Comparison of ENCODE assay signal across 14 cellular contexts in the genomic region with DNA sequence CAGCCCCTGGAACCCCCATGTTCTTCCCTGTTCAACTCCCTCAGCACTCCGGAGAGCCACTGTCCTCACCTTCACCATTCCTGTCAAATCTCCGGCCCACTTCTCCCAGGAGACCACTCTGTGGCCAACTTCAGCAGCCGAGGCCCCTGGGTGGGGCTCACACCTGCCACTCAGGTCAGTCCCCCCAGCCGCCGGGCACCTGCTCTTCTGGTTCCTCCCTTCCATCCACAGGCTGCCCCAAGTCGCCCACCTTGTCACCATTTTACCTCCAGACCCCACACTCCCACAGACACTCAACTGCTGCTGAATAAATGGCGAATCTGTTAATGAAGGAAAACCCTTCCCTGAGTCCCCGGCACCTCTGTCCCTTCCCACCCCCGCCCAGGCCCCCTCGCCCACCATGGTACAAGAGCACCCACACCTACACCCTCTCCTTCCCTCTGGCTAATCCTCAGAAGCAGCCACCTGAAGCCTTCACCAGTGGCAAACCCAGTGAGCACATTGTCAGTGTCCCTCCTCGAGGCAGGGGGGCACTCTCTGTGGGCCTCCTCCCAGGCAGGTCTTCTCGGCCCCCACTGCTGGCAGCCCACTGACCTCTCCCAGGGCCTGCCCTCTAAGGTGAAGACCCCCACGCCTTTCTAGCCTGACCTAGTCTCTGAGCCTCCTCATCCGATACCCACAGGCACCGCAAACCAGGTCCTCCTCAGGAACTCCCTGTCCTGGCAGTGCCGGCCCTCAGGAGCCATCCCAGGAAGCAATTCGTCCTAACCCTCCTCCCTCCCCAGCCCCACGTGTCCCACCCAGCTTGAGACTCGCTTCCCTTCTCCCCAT. TPM values are rescaled to one million over a fixed set of nuclear protein-coding genes. Genes with fewer than 3 reads are reported as not detected.
DNase-seq lines count a peak whose midpoint lies in the region; ATAC-seq and TF ChIP-seq lines count a peak whose summit lies in the region.
"Had no signal": no experiment of that assay in that cellular context is flagged by ENCODE, and none has a peak within 500 bp of the region (broad histone marks: within the 10 kb centered on the region; RNA-seq: fewer than 3 reads in every experiment).

No MANE protein-coding gene starts in this region.

- no peaks in the 10 kb centered on the region for H3K9me3 ChIP-seq in RWPE2 (ENCODE audit: severe bottlenecking)
- H3K9me3 ChIP-seq: BLaER1 treated with 17β-estradiol and CSF1 and Interleukin-3, amounts not matched to agents 10 nM and 100 nM; esophagus squamous epithelium; vagina had no signal

- H3K36me3 Mint-ChIP-seq in Calu3 (ENCODE audit: insufficient read depth, unreplicated experiment) = peaks cover 50% of the 10 kb centered on the region
- H3K36me3 Mint-ChIP-seq in stimulated activated effector memory CD8-positive, alpha-beta T cell treated with anti-CD3 and anti-CD28 coated beads, Interleukin-12 subunit alpha, Interleukin-12 subunit beta, amount 100 ng/mL, for 72 hours = peaks cover 58% of the 10 kb centered on the region

- peak overlapping the region; percentile 14 for H3K27ac Mint-ChIP-seq in Calu3 (ENCODE audit: unreplicated experiment)
- peak overlapping the region; percentile 88 for H3K27ac Mint-ChIP-seq in stimulated activated effector memory CD8-positive, alpha-beta T cell treated with anti-CD3 and anti-CD28 coated beads, Interleukin-12 subunit alpha, Interleukin-12 subunit beta, amount 100 ng/mL, for 72 hours
- H3K27ac Mint-ChIP-seq: activated CD4-positive, alpha-beta T cell treated with anti-CD3 and anti-CD28 coated beads for 36 hours had no signal

- intact Hi-C loops in Calu3 (cut with micrococcal nuclease; ENCODE audit: unreplicated experiment) = no loop called here
- intact Hi-C loops in left colon (cut with DNase I, micrococcal nuclease) = no loop called here

- H3K27ac ChIP-seq in RWPE2 (ENCODE audit: poor library complexity, severe bottlenecking) = no peak overlapping the region
- H3K27ac ChIP-seq: BLaER1 treated with 17β-estradiol and CSF1 and Interleukin-3, amounts not matched to agents 10 nM and 100 nM; esophagus squamous epithelium; vagina had no signal

- TF ChIP-seq CTCF in Calu3 (IDR thresholded peaks at IDR 0.05; ENCODE audit: unreplicated experiment) (no peak), RWPE2 (IDR thresholded peaks at IDR 0.05; ENCODE audit: poor library complexity, severe bottlenecking) (no peak)

- no peak overlapping the region for H3K4me3 ChIP-seq in RWPE2 (ENCODE audit: severe bottlenecking)
- H3K4me3 ChIP-seq: BLaER1 treated with 17β-estradiol and CSF1 and Interleukin-3, amounts not matched to agents 10 nM and 100 nM; esophagus squamous epithelium; vagina had no signal

- H3K27me3 ChIP-seq in RWPE2 (ENCODE audit: insufficient read depth, poor library complexity, severe bottlenecking) = no peaks in the 10 kb centered on the region
- H3K27me3 ChIP-seq: BLaER1 treated with 17β-estradiol and CSF1 and Interleukin-3, amounts not matched to agents 10 nM and 100 nM; esophagus squamous epithelium; vagina had no signal

- CTCF ChIA-PET in Calu3 (lab: Charles Lee) = no interaction called here

- peaks cover 47% of the 10 kb centered on the region for H3K36me3 ChIP-seq in RWPE2 (ENCODE audit: low read depth)

- DNase-seq in Calu3 (no peak), RWPE2 (ENCODE audit: low spot score) (peak; percentile 55), left colon (peak; percentile 33 to 44), NCI-H2107 treated with DMSO at 0.1 percent for 48 hours (lab: John Stamatoyannopoulos, UW; ENCODE audit: unreplicated experiment) (no peak), NCI-H526 treated with DMSO at 0.1 percent for 48 hours (lab: John Stamatoyannopoulos, UW) (no peak)
- no peak for DNase-seq in stimulated activated effector memory CD8-positive, alpha-beta T cell treated with anti-CD3 and anti-CD28 coated beads, Interleukin-12 subunit alpha, Interleukin-12 subunit beta, amount 100 ng/mL, for 72 hours (ENCODE audit: low spot score in 2 of 2)
- DNase-seq: esophagus squamous epithelium, KBM-7, NCI-H1092 treated with DMSO at 0.1 percent for 48 hours, SIG-M5 had no signal

- no peaks in the 10 kb centered on the region for H3K27me3 Mint-ChIP-seq in Calu3 (ENCODE audit: unreplicated experiment)
- H3K27me3 Mint-ChIP-seq: activated CD4-positive, alpha-beta T cell treated with anti-CD3 and anti-CD28 coated beads for 36 hours had no signal

- H3K4me1 Mint-ChIP-seq in Calu3 (ENCODE audit: low read depth, unreplicated experiment) = peaks cover 65% of the 10 kb centered on the region
- peaks cover 41% of the 10 kb centered on the region for H3K4me1 Mint-ChIP-seq in stimulated activated effector memory CD8-positive, alpha-beta T cell treated with anti-CD3 and anti-CD28 coated beads, Interleukin-12 subunit alpha, Interleukin-12 subunit beta, amount 100 ng/mL, for 72 hours

- no peaks in the 10 kb centered on the region for H3K9me3 Mint-ChIP-seq in Calu3 (ENCODE audit: low read depth, unreplicated experiment)
- H3K9me3 Mint-ChIP-seq in stimulated activated effector memory CD8-positive, alpha-beta T cell treated with anti-CD3 and anti-CD28 coated beads, Interleukin-12 subunit alpha, Interleukin-12 subunit beta, amount 100 ng/mL, for 72 hours = no peaks in the 10 kb centered on the region

- no peak overlapping the region for H3K4me3 Mint-ChIP-seq in Calu3 (ENCODE audit: low read depth, unreplicated experiment)
- no peak overlapping the region for H3K4me3 Mint-ChIP-seq in stimulated activated effector memory CD8-positive, alpha-beta T cell treated with anti-CD3 and anti-CD28 coated beads, Interleukin-12 subunit alpha, Interleukin-12 subunit beta, amount 100 ng/mL, for 72 hours
- H3K4me3 Mint-ChIP-seq: activated CD4-positive, alpha-beta T cell treated with anti-CD3 and anti-CD28 coated beads for 36 hours had no signal

- peaks cover 20% of the 10 kb centered on the region for H3K4me1 ChIP-seq in RWPE2 (ENCODE audit: insufficient read depth, poor library complexity, severe bottlenecking)

- BruUV-seq in Calu3 (replicated peaks; lab: Mats Ljungman, UMichigan) = no TSS peak

- ATAC-seq in RWPE2 (ENCODE audit: low read depth) = no peak
- no peak for ATAC-seq in left colon
- no peak for ATAC-seq in stimulated activated effector memory CD8-positive, alpha-beta T cell treated with anti-CD3 and anti-CD28 coated beads, Interleukin-12 subunit alpha, Interleukin-12 subunit beta, amount 100 ng/mL, for 72 hours
- ATAC-seq in GM21717 (IDR thresholded peaks at IDR 0.05; ENCODE audit: unreplicated experiment) = no peak
- ATAC-seq: activated CD4-positive, alpha-beta T cell treated with anti-CD3 and anti-CD28 coated beads for 36 hours had no signal

RNA-seq across cellular contexts. Expression of a gene that starts 8.2 kb away (rescaled TPM):
- 95.7 and 115 TPM in 2 replicates for total RNA-seq in Calu3 (2022)
- 100 to 1,000 TPM; 302 to 322 TPM for total RNA-seq in left colon

RNA-seq across cellular contexts. Expression of a gene that starts 21.7 kb away (rescaled TPM):
- total RNA-seq in Calu3 (2022) (747 and 1,100 TPM in 2 replicates), left colon (100 to 1,000 TPM; 687 to 857 TPM)

RNA-seq across cellular contexts. Expression of a gene that starts 22.6 kb away (rescaled TPM):
- total RNA-seq in Calu3 (2022) (3.1 and 3.3 TPM in 2 replicates), left colon (10 to 100 TPM; 14.6 to 16.7 TPM)

Comparison
In these comparisons a context has a peak if more than half of its experiments do, and no peak if none do; other contexts are left out.
1. DNase-seq: peak in RWPE2 (single experiment) and left colon (2 of 2); none in Calu3 (single experiment), stimulated activated effector memory CD8-positive, alpha-beta T cell treated with anti-CD3 and anti-CD28 coated beads, Interleukin-12 subunit alpha, Interleukin-12 subunit beta, amount 100 ng/mL, for 72 hours (0 of 2), NCI-H2107 treated with DMSO at 0.1 percent for 48 hours (single experiment) and NCI-H526 treated with DMSO at 0.1 percent for 48 hours (single experiment).